Comparison of ENCODE assay signal across 1 cellular context in genomic region chr15:39145854-39146253, GRCh38.
TF ChIP-seq lines count a peak whose summit lies in the region.

No MANE protein-coding gene starts in this region.

TF ChIP-seq in SK-N-SH, 30 proteins besides CTCF, POLR2A, EP300 and RAD21 (continued from another document):
- TF ChIP-seq USF1 (IDR thresholded peaks at IDR 0.05; ENCODE audit: borderline replicate concordance, low read depth) (no peak), NFIC (IDR thresholded peaks at IDR 0.05; ENCODE audit: borderline replicate concordance) (peak; percentile 83), TCF12 (IDR thresholded peaks at IDR 0.05) (peak; percentile 66; the same call in 1 of the 2 replicates), TEAD4 (IDR thresholded peaks at IDR 0.05; ENCODE audit: borderline replicate concordance, insufficient read depth) (peak; percentile 41; the same call in 1 of the 2 replicates), RXRA (IDR thresholded peaks at IDR 0.05; ENCODE audit: borderline replicate concordance, low read depth) (peak; percentile 85), FOSL2 (IDR thresholded peaks at IDR 0.05; ENCODE audit: borderline replicate concordance, low read depth) (peak; percentile 51; the same call in 1 of the 2 replicates), PBX3 (IDR thresholded peaks at IDR 0.05) (peak; percentile 72), JUND (IDR thresholded peaks at IDR 0.05) (peak; percentile 64), CHD2 (IDR thresholded peaks at IDR 0.05; ENCODE audit: low read length, partially characterized antibody) (no peak)
